In the genomic region with DNA sequence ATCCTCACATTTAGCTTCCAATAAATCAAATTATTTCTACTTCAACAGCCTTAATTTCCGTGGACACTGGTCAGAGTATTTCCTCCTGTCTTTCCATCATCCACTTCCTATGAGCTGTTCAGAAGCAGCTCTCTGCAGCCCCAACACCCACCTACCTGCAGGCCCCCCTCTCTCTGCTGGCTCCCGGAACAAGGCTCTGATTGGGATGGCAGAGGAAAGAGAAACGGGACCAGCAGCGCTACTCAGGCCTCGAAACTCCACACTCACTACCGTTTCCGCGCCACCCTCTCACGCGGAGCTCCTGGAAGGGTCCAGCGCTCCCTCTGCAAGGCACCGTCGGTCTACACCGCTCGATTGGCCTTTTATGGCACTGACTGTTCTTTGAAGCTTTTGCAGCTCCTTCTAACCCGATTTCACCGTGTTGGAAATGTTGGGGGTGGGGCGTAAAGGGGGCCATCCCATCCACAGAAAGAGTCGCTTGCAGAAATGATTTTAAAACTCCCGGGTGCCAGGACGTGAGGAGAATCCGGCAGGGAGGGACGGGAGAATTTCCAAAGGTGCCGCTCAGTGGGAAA, we compare ENCODE assay signal across 8 cellular contexts. TPM values are rescaled to one million over a fixed set of nuclear protein-coding genes. Genes with fewer than 3 reads are reported as not detected.
A peak's percentile ranks its signal among the peaks of the same experiment; 100 is the strongest.
DNase-seq lines count a peak whose midpoint lies in the region; ATAC-seq and TF ChIP-seq lines count a peak whose summit lies in the region.

No MANE protein-coding gene starts in this region.

- no peaks in the 10 kb centered on the region for H3K27me3 Mint-ChIP-seq in T-helper 17 cell

- peak overlapping the region; percentile 92 for H2AFZ ChIP-seq in osteoblast (ENCODE audit: low read length)

- H3K36me3 Mint-ChIP-seq in T-helper 17 cell (ENCODE audit: low read depth): no peaks in the 10 kb centered on the region

- ATAC-seq in GM21360 (IDR thresholded peaks at IDR 0.05; ENCODE audit: unreplicated experiment) (peak; percentile 20), T-helper 17 cell (peak; percentile 39), GM18861 (IDR thresholded peaks at IDR 0.05; ENCODE audit: unreplicated experiment) (no peak)

- H3K9me2 ChIP-seq in DOHH2 (replicated peaks; ENCODE audit: control insufficient read depth, low read length): no peaks in the 10 kb centered on the region

- TF ChIP-seq CTCF in DOHH2 (IDR thresholded peaks at IDR 0.05; ENCODE audit: low read depth, low read length, poor library complexity, severe bottlenecking) (no peak), HL-60 (IDR thresholded peaks at IDR 0.05; ENCODE audit: insufficient read depth, low read length) (no peak), foreskin fibroblast (IDR thresholded peaks at IDR 0.05; ENCODE audit: low read depth, low read length) (no peak), osteoblast (IDR thresholded peaks at IDR 0.05; ENCODE audit: extremely low read depth, low read depth, low read length) (no peak)

- H3K36me3 ChIP-seq in DOHH2 (ENCODE audit: control insufficient read depth, low read length) (no peaks in the 10 kb centered on the region), osteoblast (ENCODE audit: insufficient read depth, low read length) (no peaks in the 10 kb centered on the region)

- H3K4me1 ChIP-seq in DOHH2 (ENCODE audit: control insufficient read depth, low read length) (peaks cover 25% of the 10 kb centered on the region), osteoblast (ENCODE audit: insufficient read depth, low read length) (peaks cover 39% of the 10 kb centered on the region)

- no peak overlapping the region for H3K4me3 Mint-ChIP-seq in T-helper 17 cell

- H3K4me1 Mint-ChIP-seq in T-helper 17 cell: peaks cover 18% of the 10 kb centered on the region

- H3K27me3 ChIP-seq in DOHH2 (ENCODE audit: control insufficient read depth, low read length) (no peaks in the 10 kb centered on the region), HL-60 (ENCODE audit: insufficient read depth, poor library complexity, severe bottlenecking) (no peaks in the 10 kb centered on the region), osteoblast (ENCODE audit: insufficient read depth, low read length) (no peaks in the 10 kb centered on the region)

- peak overlapping the region; percentile 86 for H3K4me2 ChIP-seq in DOHH2 (ENCODE audit: low read length)
- H3K4me2 ChIP-seq in osteoblast (ENCODE audit: insufficient read depth, low read length): peak overlapping the region; percentile 98

- H4K20me1 ChIP-seq in DOHH2 (ENCODE audit: control insufficient read depth, insufficient read depth, low read depth, low read length) (no peaks in the 10 kb centered on the region), osteoblast (ENCODE audit: insufficient read depth, low read length) (peaks cover 9% of the 10 kb centered on the region)

- DNase-seq in HL-60 (ENCODE audit: low read depth in 1 of 2, low spot score in 1 of 2) (peak in 1 of 2 experiments; percentile 30), T-helper 17 cell (no peak), foreskin fibroblast (no peak), osteoblast (ENCODE audit: insufficient read length, low spot score, missing footprints) (no peak), globus pallidus (ENCODE audit: low spot score) (no peak)

- H3F3A ChIP-seq in DOHH2 (ENCODE audit: control insufficient read depth, insufficient read depth): no peaks in the 10 kb centered on the region

- H3K4me3 ChIP-seq in DOHH2 (ENCODE audit: low read length) (peak overlapping the region; percentile 95), HL-60 (replicated peaks; ENCODE audit: insufficient read depth, low read length) (peak overlapping the region; percentile 87), foreskin fibroblast (ENCODE audit: low read depth in 1 of 2, low read length in 2 of 2) (peak overlapping the region; percentile 81 to 85), osteoblast (ENCODE audit: insufficient read depth, low read length) (peak overlapping the region; percentile 88)

- H3K9me3 ChIP-seq in DOHH2 (ENCODE audit: control insufficient read depth, insufficient read depth, low read length) (peaks cover 6% of the 10 kb centered on the region; the same call in 1 of the 2 replicates), T-helper 17 cell (ENCODE audit: control insufficient read depth, low read length, poor library complexity, severe bottlenecking) (no peaks in the 10 kb centered on the region), osteoblast (ENCODE audit: low read depth, low read length) (no peaks in the 10 kb centered on the region)

- H3K27ac Mint-ChIP-seq in T-helper 17 cell: no peak overlapping the region

- H3K79me2 ChIP-seq in DOHH2 (ENCODE audit: control insufficient read depth, low read length) (peaks cover 43% of the 10 kb centered on the region), osteoblast (ENCODE audit: insufficient read depth, low read length) (peaks cover 35% of the 10 kb centered on the region)

- H3K27ac ChIP-seq in DOHH2 (ENCODE audit: low read depth, low read length) (peak overlapping the region; percentile 35), HL-60 (replicated peaks) (peak overlapping the region; percentile 59), osteoblast (ENCODE audit: low read depth, low read length) (peak overlapping the region; percentile 89)

RNA-seq across cellular contexts. Expression of a gene that starts 0.4 kb away (rescaled TPM):
- 10 to 100 TPM in 1 of 2 donors, 1 to 10 TPM in 1; 7.1 to 19.8 TPM for total RNA-seq in T-helper 17 cell
- 41.3 and 48.1 TPM in 2 replicates for total RNA-seq in osteoblast

Comparison
In these comparisons a context has a peak if more than half of its experiments do, and no peak if none do; other contexts are left out.
1. H3K27ac ChIP-seq: peak in every context shown above with its lines; median percentile 89 in osteoblast; 59 in HL-60; 35 in DOHH2.